Comparison of ENCODE assay signal across 24 cellular contexts in genomic region chr16:84467709-84468108, GRCh38.
"Had no signal": no experiment of that assay in that cellular context is flagged by ENCODE, and none has a peak within 500 bp of the region (broad histone marks: within the 10 kb centered on the region; RNA-seq: fewer than 3 reads in every experiment).

No MANE protein-coding gene starts in this region.

- H3K4me2 ChIP-seq: hepatocyte had no signal

- H3K9me3 ChIP-seq: pancreas, prostate gland, testis, thyroid gland had no signal

- H3K36me3 ChIP-seq: pancreas, prostate gland, thyroid gland had no signal

- ATAC-seq: mucosa of descending colon; naive thymus-derived CD8-positive, alpha-beta T cell; pancreas; right cardiac atrium; sciatic nerve; stimulated activated naive B cell treated with anti-CD40 and anti-IgM and Interleukin-4, amounts not matched to agents 10 μg/mL and 1 μg/mL and 100 μg/mL, for 72 hours had no signal

- H3K27me3 Mint-ChIP-seq: memory B cell; naive thymus-derived CD8-positive, alpha-beta T cell; stimulated activated naive B cell treated with anti-CD40 and anti-IgM and Interleukin-4, amounts not matched to agents 10 μg/mL and 1 μg/mL and 100 μg/mL, for 72 hours had no signal

- H3K79me2 ChIP-seq: hepatocyte had no signal

- H3K27ac Mint-ChIP-seq: memory B cell; naive thymus-derived CD8-positive, alpha-beta T cell; stimulated activated naive B cell treated with anti-CD40 and anti-IgM and Interleukin-4, amounts not matched to agents 10 μg/mL and 1 μg/mL and 100 μg/mL, for 72 hours had no signal

- H3K4me3 ChIP-seq: hepatocyte, left ventricle myocardium inferior, lung, mucosa of descending colon, pancreas, prostate gland, skin epidermis, stomach, testis, thyroid gland, transverse colon, upper lobe of left lung had no signal

- H3K27ac ChIP-seq: hepatocyte, left ventricle myocardium inferior, pancreas, prostate gland, skin epidermis, stomach, testis, thyroid gland, transverse colon, upper lobe of left lung had no signal

- H3K4me1 ChIP-seq: left ventricle myocardium inferior, pancreas, prostate gland, stomach, testis, thyroid gland, transverse colon, upper lobe of left lung had no signal

- H3K4me3 Mint-ChIP-seq: memory B cell; stimulated activated naive B cell treated with anti-CD40 and anti-IgM and Interleukin-4, amounts not matched to agents 10 μg/mL and 1 μg/mL and 100 μg/mL, for 72 hours had no signal

- H2AFZ ChIP-seq: hepatocyte had no signal

- DNase-seq: left ventricle myocardium inferior; midbrain; mucosa of descending colon; pancreas; retina; right cardiac atrium; stimulated activated CD4-positive, alpha-beta T cell treated with anti-CD3 and anti-CD28 coated beads, Interleukin-12 subunit alpha, Interleukin-12 subunit beta, amount 100 ng/mL, for 4 hours; stimulated activated CD4-positive, alpha-beta T cell treated with anti-CD3 and anti-CD28 coated beads, Interleukin-15, amount 100 ng/mL, for 24 hours; stimulated activated CD4-positive, alpha-beta T cell treated with anti-CD3 and anti-CD28 coated beads, Interleukin-2, amount 100 ng/mL, for 24 hours; stimulated activated CD4-positive, alpha-beta T cell treated with anti-CD3 and anti-CD28 coated beads, Interleukin-4, amount 100 ng/mL, for 1 hour; stimulated activated naive B cell treated with anti-CD40 and anti-IgM and Interleukin-4, amounts not matched to agents 10 μg/mL and 1 μg/mL and 100 μg/mL, for 72 hours; stimulated activated naive CD8-positive, alpha-beta T cell treated with anti-CD3 and anti-CD28 coated beads, Interleukin-15, Interleukin-2, amounts not matched to agents 100 U/mL and 50 U/mL, for 24 hours; stomach; testis; thyroid gland; transverse colon had no signal

- H3K27me3 ChIP-seq: hepatocyte, pancreas, stomach, testis, thyroid gland, transverse colon, upper lobe of left lung had no signal

- H3K4me1 Mint-ChIP-seq: memory B cell; naive thymus-derived CD8-positive, alpha-beta T cell; stimulated activated naive B cell treated with anti-CD40 and anti-IgM and Interleukin-4, amounts not matched to agents 10 μg/mL and 1 μg/mL and 100 μg/mL, for 72 hours had no signal
